1 cellular context compared by ENCODE assay signal in genomic region chr11:67630943-67631331, GRCh38.
TF ChIP-seq lines count a peak whose summit lies in the region.

No MANE protein-coding gene starts in this region.

TF ChIP-seq in K562, 482 proteins besides CTCF, POLR2A, EP300 and RAD21 (continued from another document):
- TF ChIP-seq, protein P1, sequence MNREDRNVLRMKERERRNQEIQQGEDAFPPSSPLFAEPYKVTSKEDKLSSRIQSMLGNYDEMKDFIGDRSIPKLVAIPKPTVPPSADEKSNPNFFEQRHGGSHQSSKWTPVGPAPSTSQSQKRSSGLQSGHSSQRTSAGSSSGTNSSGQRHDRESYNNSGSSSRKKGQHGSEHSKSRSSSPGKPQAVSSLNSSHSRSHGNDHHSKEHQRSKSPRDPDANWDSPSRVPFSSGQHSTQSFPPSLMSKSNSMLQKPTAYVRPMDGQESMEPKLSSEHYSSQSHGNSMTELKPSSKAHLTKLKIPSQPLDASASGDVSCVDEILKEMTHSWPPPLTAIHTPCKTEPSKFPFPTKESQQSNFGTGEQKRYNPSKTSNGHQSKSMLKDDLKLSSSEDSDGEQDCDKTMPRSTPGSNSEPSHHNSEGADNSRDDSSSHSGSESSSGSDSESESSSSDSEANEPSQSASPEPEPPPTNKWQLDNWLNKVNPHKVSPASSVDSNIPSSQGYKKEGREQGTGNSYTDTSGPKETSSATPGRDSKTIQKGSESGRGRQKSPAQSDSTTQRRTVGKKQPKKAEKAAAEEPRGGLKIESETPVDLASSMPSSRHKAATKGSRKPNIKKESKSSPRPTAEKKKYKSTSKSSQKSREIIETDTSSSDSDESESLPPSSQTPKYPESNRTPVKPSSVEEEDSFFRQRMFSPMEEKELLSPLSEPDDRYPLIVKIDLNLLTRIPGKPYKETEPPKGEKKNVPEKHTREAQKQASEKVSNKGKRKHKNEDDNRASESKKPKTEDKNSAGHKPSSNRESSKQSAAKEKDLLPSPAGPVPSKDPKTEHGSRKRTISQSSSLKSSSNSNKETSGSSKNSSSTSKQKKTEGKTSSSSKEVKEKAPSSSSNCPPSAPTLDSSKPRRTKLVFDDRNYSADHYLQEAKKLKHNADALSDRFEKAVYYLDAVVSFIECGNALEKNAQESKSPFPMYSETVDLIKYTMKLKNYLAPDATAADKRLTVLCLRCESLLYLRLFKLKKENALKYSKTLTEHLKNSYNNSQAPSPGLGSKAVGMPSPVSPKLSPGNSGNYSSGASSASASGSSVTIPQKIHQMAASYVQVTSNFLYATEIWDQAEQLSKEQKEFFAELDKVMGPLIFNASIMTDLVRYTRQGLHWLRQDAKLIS (CRISPR knock-in tag; IDR thresholded peaks at IDR 0.05) = 0 out of 2 replicates have a peak, but pooled peaks have one; percentile 53
- TF ChIP-seq, protein P2, sequence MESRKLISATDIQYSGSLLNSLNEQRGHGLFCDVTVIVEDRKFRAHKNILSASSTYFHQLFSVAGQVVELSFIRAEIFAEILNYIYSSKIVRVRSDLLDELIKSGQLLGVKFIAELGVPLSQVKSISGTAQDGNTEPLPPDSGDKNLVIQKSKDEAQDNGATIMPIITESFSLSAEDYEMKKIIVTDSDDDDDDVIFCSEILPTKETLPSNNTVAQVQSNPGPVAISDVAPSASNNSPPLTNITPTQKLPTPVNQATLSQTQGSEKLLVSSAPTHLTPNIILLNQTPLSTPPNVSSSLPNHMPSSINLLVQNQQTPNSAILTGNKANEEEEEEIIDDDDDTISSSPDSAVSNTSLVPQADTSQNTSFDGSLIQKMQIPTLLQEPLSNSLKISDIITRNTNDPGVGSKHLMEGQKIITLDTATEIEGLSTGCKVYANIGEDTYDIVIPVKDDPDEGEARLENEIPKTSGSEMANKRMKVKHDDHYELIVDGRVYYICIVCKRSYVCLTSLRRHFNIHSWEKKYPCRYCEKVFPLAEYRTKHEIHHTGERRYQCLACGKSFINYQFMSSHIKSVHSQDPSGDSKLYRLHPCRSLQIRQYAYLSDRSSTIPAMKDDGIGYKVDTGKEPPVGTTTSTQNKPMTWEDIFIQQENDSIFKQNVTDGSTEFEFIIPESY (CRISPR knock-in tag; IDR thresholded peaks at IDR 0.05) = peak; percentile 100
- TF ChIP-seq ZNF57 (CRISPR knock-in tag; IDR thresholded peaks at IDR 0.05) (no peak), CHD4 (IDR thresholded peaks at IDR 0.05; ENCODE audit: insufficient read depth, insufficient replicate concordance, low read depth, low read length, poor library complexity, severe bottlenecking) (peak; percentile 93)
